1 cellular context compared by ENCODE assay signal in the genomic region with DNA sequence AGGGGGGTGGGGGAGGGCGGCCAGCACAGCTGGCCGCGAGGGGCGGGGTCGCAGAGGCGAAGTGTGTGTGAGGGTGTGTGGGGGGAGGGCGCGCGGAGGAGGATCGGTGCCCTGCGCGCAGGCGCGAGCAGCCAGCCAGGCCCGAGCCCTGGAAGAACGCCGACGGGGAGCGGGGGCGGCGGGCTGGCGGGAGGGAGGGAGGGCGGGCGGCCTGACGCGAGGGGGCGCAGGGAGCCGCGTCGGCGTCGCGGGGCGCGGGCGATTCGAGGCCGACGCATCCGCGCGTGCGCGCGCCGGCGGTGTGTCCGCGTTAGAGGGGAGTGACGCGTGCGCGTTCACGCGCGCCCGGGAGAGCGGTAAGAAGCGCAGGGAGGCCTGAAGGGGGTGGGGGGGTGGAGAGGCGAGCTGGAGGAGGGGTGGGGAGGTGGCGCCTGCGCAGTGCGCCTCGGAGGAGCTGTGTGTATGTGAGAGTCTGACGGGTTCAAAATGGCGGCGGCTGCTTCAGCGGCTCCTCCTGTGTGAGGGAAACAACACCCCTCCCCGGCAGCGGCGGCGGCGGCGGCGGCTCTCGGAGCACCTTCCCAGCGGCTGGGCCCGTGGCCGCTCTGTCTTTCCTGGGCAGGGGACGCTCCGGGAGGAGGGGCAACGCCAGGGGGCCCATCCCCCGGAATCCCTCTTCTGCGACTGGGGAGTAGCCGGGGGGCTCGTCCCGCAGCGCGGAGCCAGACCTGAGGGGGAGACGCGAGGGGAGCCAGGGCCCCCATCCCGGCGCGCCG.
TF ChIP-seq lines count a peak whose summit lies in the region.

A gene (plus strand): TSS at position 463 of the 776 bp plus-strand sequence. CDS start 2,054 bp downstream, outside the sequence.

TF ChIP-seq in HepG2, 621 proteins besides CTCF, POLR2A, EP300 and RAD21 (continued from another document and continues in another):
- TF ChIP-seq, protein P1, sequence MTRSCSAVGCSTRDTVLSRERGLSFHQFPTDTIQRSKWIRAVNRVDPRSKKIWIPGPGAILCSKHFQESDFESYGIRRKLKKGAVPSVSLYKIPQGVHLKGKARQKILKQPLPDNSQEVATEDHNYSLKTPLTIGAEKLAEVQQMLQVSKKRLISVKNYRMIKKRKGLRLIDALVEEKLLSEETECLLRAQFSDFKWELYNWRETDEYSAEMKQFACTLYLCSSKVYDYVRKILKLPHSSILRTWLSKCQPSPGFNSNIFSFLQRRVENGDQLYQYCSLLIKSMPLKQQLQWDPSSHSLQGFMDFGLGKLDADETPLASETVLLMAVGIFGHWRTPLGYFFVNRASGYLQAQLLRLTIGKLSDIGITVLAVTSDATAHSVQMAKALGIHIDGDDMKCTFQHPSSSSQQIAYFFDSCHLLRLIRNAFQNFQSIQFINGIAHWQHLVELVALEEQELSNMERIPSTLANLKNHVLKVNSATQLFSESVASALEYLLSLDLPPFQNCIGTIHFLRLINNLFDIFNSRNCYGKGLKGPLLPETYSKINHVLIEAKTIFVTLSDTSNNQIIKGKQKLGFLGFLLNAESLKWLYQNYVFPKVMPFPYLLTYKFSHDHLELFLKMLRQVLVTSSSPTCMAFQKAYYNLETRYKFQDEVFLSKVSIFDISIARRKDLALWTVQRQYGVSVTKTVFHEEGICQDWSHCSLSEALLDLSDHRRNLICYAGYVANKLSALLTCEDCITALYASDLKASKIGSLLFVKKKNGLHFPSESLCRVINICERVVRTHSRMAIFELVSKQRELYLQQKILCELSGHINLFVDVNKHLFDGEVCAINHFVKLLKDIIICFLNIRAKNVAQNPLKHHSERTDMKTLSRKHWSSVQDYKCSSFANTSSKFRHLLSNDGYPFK (CRISPR knock-in tag; IDR thresholded peaks at IDR 0.05; ENCODE audit: borderline replicate concordance) = peak; percentile 39; the same call in 1 of the 2 replicates
- TF ChIP-seq, protein P2, sequence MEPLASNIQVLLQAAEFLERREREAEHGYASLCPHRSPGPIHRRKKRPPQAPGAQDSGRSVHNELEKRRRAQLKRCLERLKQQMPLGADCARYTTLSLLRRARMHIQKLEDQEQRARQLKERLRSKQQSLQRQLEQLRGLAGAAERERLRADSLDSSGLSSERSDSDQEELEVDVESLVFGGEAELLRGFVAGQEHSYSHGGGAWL (CRISPR knock-in tag; IDR thresholded peaks at IDR 0.05) = peak; percentile 56; the same call in 1 of the 2 replicates
- TF ChIP-seq SRSF1 (optimal IDR thresholded peaks at IDR 0.05; ENCODE audit: low read depth, low read length) (peak; percentile 36), HOXA9 (CRISPR knock-in tag; IDR thresholded peaks at IDR 0.05; ENCODE audit: borderline replicate concordance) (no peak), ARID2 (CRISPR knock-in tag; IDR thresholded peaks at IDR 0.05; ENCODE audit: borderline replicate concordance) (no peak), ZNF746 (CRISPR knock-in tag; IDR thresholded peaks at IDR 0.05) (peak; percentile 86), SAP130 (CRISPR knock-in tag; IDR thresholded peaks at IDR 0.05; ENCODE audit: low read depth) (peak; percentile 74), SRY (CRISPR knock-in tag; IDR thresholded peaks at IDR 0.05) (0 out of 2 replicates have a peak, but pooled peaks have one; percentile 41), HMG20B (CRISPR knock-in tag; conservative IDR thresholded peaks at IDR 0.05) (no peak), ZNF225 (CRISPR knock-in tag; IDR thresholded peaks at IDR 0.05) (peak; percentile 74; the same call in 1 of the 2 replicates), FOXM1 (CRISPR knock-in tag; IDR thresholded peaks at IDR 0.05) (no peak), ZNF333 (CRISPR knock-in tag; IDR thresholded peaks at IDR 0.05; ENCODE audit: borderline replicate concordance) (no peak), ZNF703 (CRISPR knock-in tag; IDR thresholded peaks at IDR 0.05; ENCODE audit: borderline replicate concordance) (no peak), ZBTB3 (CRISPR knock-in tag; IDR thresholded peaks at IDR 0.05; ENCODE audit: borderline replicate concordance, low read depth) (no peak), HCFC1 (IDR thresholded peaks at IDR 0.05; ENCODE audit: low read depth, low read length) (no peak), ZFP62 (CRISPR knock-in tag; IDR thresholded peaks at IDR 0.05) (no peak), ERF (CRISPR knock-in tag; IDR thresholded peaks at IDR 0.05) (peak; percentile 33; the same call in 1 of the 2 replicates), EEA1 (CRISPR knock-in tag; IDR thresholded peaks at IDR 0.05; ENCODE audit: borderline replicate concordance) (no peak), EZH2 (conservative IDR thresholded peaks at IDR 0.05; ENCODE audit: low read depth, low read length) (no peak), SMAD1 (CRISPR knock-in tag; IDR thresholded peaks at IDR 0.05; ENCODE audit: borderline replicate concordance, low read depth) (no peak), MTF2 (CRISPR knock-in tag; IDR thresholded peaks at IDR 0.05; ENCODE audit: borderline replicate concordance) (no peak), SIN3A (IDR thresholded peaks at IDR 0.05; ENCODE audit: borderline replicate concordance, low read depth, low read length) (peak; percentile 44; the same call in 1 of the 2 replicates), GABPB1 (CRISPR knock-in tag; IDR thresholded peaks at IDR 0.05) (peak; percentile 51; the same call in 1 of the 2 replicates), ZNF605 (CRISPR knock-in tag; IDR thresholded peaks at IDR 0.05) (no peak), AGO2 (optimal IDR thresholded peaks at IDR 0.05; ENCODE audit: low read depth, low read length) (peak; percentile 48), CREM (IDR thresholded peaks at IDR 0.05) (no peak), CREM (CRISPR knock-in tag; IDR thresholded peaks at IDR 0.05) (no peak), KAT8 (CRISPR knock-in tag; IDR thresholded peaks at IDR 0.05) (peak; percentile 63; the same call in 1 of the 2 replicates), IRF2 (CRISPR knock-in tag; IDR thresholded peaks at IDR 0.05) (no peak), ZNF776 (CRISPR knock-in tag; IDR thresholded peaks at IDR 0.05) (no peak), RELA (CRISPR knock-in tag; IDR thresholded peaks at IDR 0.05) (no peak), ARHGAP35 (CRISPR knock-in tag; IDR thresholded peaks at IDR 0.05; ENCODE audit: borderline replicate concordance) (0 out of 2 replicates have a peak, but pooled peaks have one; percentile 43), ZNF232 (CRISPR knock-in tag; IDR thresholded peaks at IDR 0.05; ENCODE audit: borderline replicate concordance) (no peak; the same call in 1 of the 2 replicates)
- TF ChIP-seq, protein P3, sequence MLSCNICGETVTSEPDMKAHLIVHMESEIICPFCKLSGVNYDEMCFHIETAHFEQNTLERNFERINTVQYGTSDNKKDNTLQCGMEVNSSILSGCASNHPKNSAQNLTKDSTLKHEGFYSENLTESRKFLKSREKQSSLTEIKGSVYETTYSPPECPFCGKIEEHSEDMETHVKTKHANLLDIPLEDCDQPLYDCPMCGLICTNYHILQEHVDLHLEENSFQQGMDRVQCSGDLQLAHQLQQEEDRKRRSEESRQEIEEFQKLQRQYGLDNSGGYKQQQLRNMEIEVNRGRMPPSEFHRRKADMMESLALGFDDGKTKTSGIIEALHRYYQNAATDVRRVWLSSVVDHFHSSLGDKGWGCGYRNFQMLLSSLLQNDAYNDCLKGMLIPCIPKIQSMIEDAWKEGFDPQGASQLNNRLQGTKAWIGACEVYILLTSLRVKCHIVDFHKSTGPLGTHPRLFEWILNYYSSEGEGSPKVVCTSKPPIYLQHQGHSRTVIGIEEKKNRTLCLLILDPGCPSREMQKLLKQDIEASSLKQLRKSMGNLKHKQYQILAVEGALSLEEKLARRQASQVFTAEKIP (CRISPR knock-in tag; IDR thresholded peaks at IDR 0.05; ENCODE audit: borderline replicate concordance) = no peak
- TF ChIP-seq, protein P4, sequence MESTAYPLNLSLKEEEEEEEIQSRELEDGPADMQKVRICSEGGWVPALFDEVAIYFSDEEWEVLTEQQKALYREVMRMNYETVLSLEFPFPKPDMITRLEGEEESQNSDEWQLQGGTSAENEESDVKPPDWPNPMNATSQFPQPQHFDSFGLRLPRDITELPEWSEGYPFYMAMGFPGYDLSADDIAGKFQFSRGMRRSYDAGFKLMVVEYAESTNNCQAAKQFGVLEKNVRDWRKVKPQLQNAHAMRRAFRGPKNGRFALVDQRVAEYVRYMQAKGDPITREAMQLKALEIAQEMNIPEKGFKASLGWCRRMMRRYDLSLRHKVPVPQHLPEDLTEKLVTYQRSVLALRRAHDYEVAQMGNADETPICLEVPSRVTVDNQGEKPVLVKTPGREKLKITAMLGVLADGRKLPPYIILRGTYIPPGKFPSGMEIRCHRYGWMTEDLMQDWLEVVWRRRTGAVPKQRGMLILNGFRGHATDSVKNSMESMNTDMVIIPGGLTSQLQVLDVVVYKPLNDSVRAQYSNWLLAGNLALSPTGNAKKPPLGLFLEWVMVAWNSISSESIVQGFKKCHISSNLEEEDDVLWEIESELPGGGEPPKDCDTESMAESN (CRISPR knock-in tag; conservative IDR thresholded peaks at IDR 0.05) = peak; percentile 49; the same call in 1 of the 2 replicates
- TF ChIP-seq, protein P5, sequence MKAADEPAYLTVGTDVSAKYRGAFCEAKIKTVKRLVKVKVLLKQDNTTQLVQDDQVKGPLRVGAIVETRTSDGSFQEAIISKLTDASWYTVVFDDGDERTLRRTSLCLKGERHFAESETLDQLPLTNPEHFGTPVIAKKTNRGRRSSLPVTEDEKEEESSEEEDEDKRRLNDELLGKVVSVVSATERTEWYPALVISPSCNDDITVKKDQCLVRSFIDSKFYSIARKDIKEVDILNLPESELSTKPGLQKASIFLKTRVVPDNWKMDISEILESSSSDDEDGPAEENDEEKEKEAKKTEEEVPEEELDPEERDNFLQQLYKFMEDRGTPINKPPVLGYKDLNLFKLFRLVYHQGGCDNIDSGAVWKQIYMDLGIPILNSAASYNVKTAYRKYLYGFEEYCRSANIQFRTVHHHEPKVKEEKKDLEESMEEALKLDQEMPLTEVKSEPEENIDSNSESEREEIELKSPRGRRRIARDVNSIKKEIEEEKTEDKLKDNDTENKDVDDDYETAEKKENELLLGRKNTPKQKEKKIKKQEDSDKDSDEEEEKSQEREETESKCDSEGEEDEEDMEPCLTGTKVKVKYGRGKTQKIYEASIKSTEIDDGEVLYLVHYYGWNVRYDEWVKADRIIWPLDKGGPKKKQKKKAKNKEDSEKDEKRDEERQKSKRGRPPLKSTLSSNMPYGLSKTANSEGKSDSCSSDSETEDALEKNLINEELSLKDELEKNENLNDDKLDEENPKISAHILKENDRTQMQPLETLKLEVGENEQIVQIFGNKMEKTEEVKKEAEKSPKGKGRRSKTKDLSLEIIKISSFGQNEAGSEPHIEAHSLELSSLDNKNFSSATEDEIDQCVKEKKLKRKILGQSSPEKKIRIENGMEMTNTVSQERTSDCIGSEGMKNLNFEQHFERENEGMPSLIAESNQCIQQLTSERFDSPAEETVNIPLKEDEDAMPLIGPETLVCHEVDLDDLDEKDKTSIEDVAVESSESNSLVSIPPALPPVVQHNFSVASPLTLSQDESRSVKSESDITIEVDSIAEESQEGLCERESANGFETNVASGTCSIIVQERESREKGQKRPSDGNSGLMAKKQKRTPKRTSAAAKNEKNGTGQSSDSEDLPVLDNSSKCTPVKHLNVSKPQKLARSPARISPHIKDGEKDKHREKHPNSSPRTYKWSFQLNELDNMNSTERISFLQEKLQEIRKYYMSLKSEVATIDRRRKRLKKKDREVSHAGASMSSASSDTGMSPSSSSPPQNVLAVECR (CRISPR knock-in tag; IDR thresholded peaks at IDR 0.05; ENCODE audit: borderline replicate concordance) = peak; percentile 69
- TF ChIP-seq, protein P6, sequence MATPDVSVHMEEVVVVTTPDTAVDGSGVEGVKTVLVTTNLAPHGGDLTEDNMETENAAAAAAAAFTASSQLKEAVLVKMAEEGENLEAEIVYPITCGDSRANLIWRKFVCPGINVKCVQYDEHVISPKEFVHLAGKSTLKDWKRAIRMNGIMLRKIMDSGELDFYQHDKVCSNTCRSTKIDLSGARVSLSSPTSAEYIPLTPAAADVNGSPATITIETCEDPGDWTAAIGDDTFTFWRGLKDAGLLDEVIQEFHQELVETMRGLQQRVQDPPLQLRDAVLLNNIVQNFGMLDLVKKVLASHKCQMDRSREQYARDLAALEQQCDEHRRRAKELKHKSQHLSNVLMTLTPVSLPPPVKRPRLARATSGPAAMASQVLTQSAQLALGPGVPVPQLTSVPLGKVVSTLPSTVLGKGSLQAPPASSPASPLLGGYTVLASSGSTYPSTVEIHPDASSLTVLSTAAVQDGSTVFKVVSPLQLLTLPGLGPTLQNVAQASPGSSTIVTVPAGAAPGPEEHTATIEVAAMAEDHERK (CRISPR knock-in tag; IDR thresholded peaks at IDR 0.05; ENCODE audit: low read depth) = peak; percentile 66; the same call in 1 of the 2 replicates
- TF ChIP-seq, protein P7, sequence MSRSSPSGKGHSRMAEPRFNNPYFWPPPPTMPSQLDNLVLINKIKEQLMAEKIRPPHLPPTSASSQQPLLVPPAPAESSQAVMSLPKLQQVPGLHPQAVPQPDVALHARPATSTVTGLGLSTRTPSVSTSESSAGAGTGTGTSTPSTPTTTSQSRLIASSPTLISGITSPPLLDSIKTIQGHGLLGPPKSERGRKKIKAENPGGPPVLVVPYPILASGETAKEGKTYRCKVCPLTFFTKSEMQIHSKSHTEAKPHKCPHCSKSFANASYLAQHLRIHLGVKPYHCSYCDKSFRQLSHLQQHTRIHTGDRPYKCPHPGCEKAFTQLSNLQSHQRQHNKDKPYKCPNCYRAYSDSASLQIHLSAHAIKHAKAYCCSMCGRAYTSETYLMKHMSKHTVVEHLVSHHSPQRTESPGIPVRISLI (CRISPR knock-in tag; IDR thresholded peaks at IDR 0.05; ENCODE audit: borderline replicate concordance) = no peak
- TF ChIP-seq, protein P8, sequence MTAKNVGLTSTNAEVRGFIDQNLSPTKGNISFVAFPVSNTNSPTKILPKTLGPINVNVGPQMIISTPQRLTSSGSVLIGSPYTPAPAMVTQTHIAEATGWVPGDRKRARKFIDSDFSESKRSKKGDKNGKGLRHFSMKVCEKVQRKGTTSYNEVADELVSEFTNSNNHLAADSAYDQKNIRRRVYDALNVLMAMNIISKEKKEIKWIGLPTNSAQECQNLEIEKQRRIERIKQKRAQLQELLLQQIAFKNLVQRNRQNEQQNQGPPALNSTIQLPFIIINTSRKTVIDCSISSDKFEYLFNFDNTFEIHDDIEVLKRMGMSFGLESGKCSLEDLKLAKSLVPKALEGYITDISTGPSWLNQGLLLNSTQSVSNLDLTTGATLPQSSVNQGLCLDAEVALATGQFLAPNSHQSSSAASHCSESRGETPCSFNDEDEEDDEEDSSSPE (CRISPR knock-in tag; IDR thresholded peaks at IDR 0.05) = peak; percentile 60; the same call in 1 of the 2 replicates
- TF ChIP-seq, protein P9, sequence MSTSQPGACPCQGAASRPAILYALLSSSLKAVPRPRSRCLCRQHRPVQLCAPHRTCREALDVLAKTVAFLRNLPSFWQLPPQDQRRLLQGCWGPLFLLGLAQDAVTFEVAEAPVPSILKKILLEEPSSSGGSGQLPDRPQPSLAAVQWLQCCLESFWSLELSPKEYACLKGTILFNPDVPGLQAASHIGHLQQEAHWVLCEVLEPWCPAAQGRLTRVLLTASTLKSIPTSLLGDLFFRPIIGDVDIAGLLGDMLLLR (CRISPR knock-in tag; IDR thresholded peaks at IDR 0.05) = no peak
- TF ChIP-seq, protein P10, sequence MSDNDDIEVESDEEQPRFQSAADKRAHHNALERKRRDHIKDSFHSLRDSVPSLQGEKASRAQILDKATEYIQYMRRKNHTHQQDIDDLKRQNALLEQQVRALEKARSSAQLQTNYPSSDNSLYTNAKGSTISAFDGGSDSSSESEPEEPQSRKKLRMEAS (IDR thresholded peaks at IDR 0.05) = 0 out of 2 replicates have a peak, but pooled peaks have one; percentile 8
- TF ChIP-seq, protein P11, sequence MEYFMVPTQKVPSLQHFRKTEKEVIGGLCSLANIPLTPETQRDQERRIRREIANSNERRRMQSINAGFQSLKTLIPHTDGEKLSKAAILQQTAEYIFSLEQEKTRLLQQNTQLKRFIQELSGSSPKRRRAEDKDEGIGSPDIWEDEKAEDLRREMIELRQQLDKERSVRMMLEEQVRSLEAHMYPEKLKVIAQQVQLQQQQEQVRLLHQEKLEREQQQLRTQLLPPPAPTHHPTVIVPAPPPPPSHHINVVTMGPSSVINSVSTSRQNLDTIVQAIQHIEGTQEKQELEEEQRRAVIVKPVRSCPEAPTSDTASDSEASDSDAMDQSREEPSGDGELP (IDR thresholded peaks at IDR 0.05; ENCODE audit: borderline replicate concordance, low read depth) = peak; percentile 48; the same call in 1 of the 2 replicates
